11 cellular contexts compared by ENCODE assay signal in genomic region chr20:53786071-53786444, GRCh38.
DNase-seq lines count a peak whose midpoint lies in the region; ATAC-seq and TF ChIP-seq lines count a peak whose summit lies in the region.
"Had no signal": no experiment of that assay in that cellular context is flagged by ENCODE, and none has a peak within 500 bp of the region (broad histone marks: within the 10 kb centered on the region; RNA-seq: fewer than 3 reads in every experiment).

No MANE protein-coding gene starts in this region.

- DNase-seq in Caco-2, result peak; percentile 73 to 84
- no peak for DNase-seq in MM.1S
- DNase-seq in colonic mucosa, result no peak
- DNase-seq in osteocyte (ENCODE audit: extremely low spot score, unreplicated experiment), result no peak
- no peak for DNase-seq in DMS114 treated with DMSO at 0.1 percent for 48 hours (lab: John Stamatoyannopoulos, UW; ENCODE audit: unreplicated experiment)
- no peak for DNase-seq in NCI-H748 treated with DMSO at 0.1 percent for 48 hours (lab: John Stamatoyannopoulos, UW)
- DNase-seq: activated naive CD4-positive, alpha-beta T cell treated with Interleukin-2 at 50 U/mL for 16 hours; occipital lobe; Right ventricle myocardium superior had no signal

- H3K4me1 ChIP-seq in Caco-2 (peaks cover 69% of the 10 kb centered on the region), MM.1S (ENCODE audit: low read length) (peaks cover 20% of the 10 kb centered on the region), colonic mucosa (no peaks in the 10 kb centered on the region)

- peak overlapping the region; percentile 15; the same call in 1 of the 2 replicates for H3K27ac ChIP-seq in MM.1S (ENCODE audit: low read length)
- H3K27ac ChIP-seq in colonic mucosa, result peak overlapping the region; percentile 84

- no peaks in the 10 kb centered on the region for H3K36me3 ChIP-seq in Caco-2 (ENCODE audit: control insufficient read depth, insufficient read depth, low read length)
- no peaks in the 10 kb centered on the region for H3K36me3 ChIP-seq in MM.1S (replicated peaks; ENCODE audit: insufficient read depth, low read length)
- H3K36me3 ChIP-seq in colonic mucosa, result no peaks in the 10 kb centered on the region

- peak overlapping the region; percentile 59 for H3K27ac Mint-ChIP-seq in Caco-2 (ENCODE audit: unreplicated experiment)
- peak overlapping the region; percentile 86 for H3K27ac Mint-ChIP-seq in osteocyte (ENCODE audit: unreplicated experiment)

- H3K27me3 Mint-ChIP-seq in Caco-2 (ENCODE audit: insufficient read depth, unreplicated experiment) (no peaks in the 10 kb centered on the region), osteocyte (ENCODE audit: unreplicated experiment) (no peaks in the 10 kb centered on the region)

- ATAC-seq in GM18517 (IDR thresholded peaks at IDR 0.05; ENCODE audit: unreplicated experiment), result no peak
- no peak for ATAC-seq in HG02852 (IDR thresholded peaks at IDR 0.05; ENCODE audit: unreplicated experiment)

- H3K36me3 Mint-ChIP-seq in Caco-2 (ENCODE audit: insufficient read depth, unreplicated experiment) (peaks cover 19% of the 10 kb centered on the region), osteocyte (ENCODE audit: unreplicated experiment) (no peaks in the 10 kb centered on the region)

- BruUV-seq in Caco-2 (replicated peaks; lab: Mats Ljungman, UMichigan), result no TSS peak

- H3K27me3 ChIP-seq in Caco-2 (replicated peaks; ENCODE audit: control insufficient read depth, insufficient read depth, low read length) (no peaks in the 10 kb centered on the region), MM.1S (replicated peaks; ENCODE audit: insufficient read depth, low read length) (no peaks in the 10 kb centered on the region), colonic mucosa (no peaks in the 10 kb centered on the region)

- POLR2A ChIA-PET in Caco-2 (lab: Charles Lee), result interaction anchor here (0.6 to 2.3 kb wide), 8 partner anchors 14 to 201 kb away, joined by 3 to 15 read pairs (median 4); no protein-coding TSS in a partner anchor

- H3K9me2 ChIP-seq in MM.1S (replicated peaks; ENCODE audit: insufficient read depth, low read length), result no peaks in the 10 kb centered on the region

- peak overlapping the region; percentile 36; the same call in 1 of the 2 replicates for H3K4me2 ChIP-seq in MM.1S (ENCODE audit: low read depth, low read length)

- H3F3A ChIP-seq in MM.1S (ENCODE audit: insufficient read depth, low read length), result no peaks in the 10 kb centered on the region; the same call in 1 of the 2 replicates

- no peaks in the 10 kb centered on the region for H4K20me1 ChIP-seq in MM.1S (ENCODE audit: insufficient read depth, low read length)

- H3K9me3 Mint-ChIP-seq in Caco-2 (ENCODE audit: unreplicated experiment) (no peaks in the 10 kb centered on the region), osteocyte (ENCODE audit: unreplicated experiment) (peaks cover 3% of the 10 kb centered on the region)

- no peaks in the 10 kb centered on the region for H3K79me2 ChIP-seq in MM.1S (ENCODE audit: low read length)

- H3K9ac ChIP-seq in MM.1S (ENCODE audit: low read length) (no peak overlapping the region), colonic mucosa (ENCODE audit: low read depth in 2 of 2, low read length in 2 of 2) (peak overlapping the region in 1 of 2 donors; percentile 60)

- peaks cover 68% of the 10 kb centered on the region for H3K4me1 Mint-ChIP-seq in Caco-2 (ENCODE audit: low read depth, unreplicated experiment)
- H3K4me1 Mint-ChIP-seq in osteocyte (ENCODE audit: unreplicated experiment), result peaks cover 43% of the 10 kb centered on the region

- intact Hi-C loops in Caco-2 (cut with micrococcal nuclease; ENCODE audit: unreplicated experiment) (loop anchor here (1.0 to 5.0 kb wide), 10 partner anchors 15 to 207 kb away; partner anchors contain the start of gene ZNF217), colonic mucosa (cut with DNase I) (no loop called here)

- H3K4me3 ChIP-seq in Caco-2 (ENCODE audit: low read depth, low read length) (no peak overlapping the region), MM.1S (ENCODE audit: low read length) (no peak overlapping the region), colonic mucosa (no peak overlapping the region)

- peak overlapping the region; percentile 39 for H3K4me3 Mint-ChIP-seq in Caco-2 (ENCODE audit: unreplicated experiment)
- H3K4me3 Mint-ChIP-seq in osteocyte (ENCODE audit: unreplicated experiment), result no peak overlapping the region

- H2AFZ ChIP-seq in MM.1S (ENCODE audit: low read length), result peak overlapping the region; percentile 17

- H3K9me3 ChIP-seq in Caco-2, result no peaks in the 10 kb centered on the region
- H3K9me3 ChIP-seq in MM.1S (replicated peaks; ENCODE audit: insufficient read depth, low read length), result no peaks in the 10 kb centered on the region
- no peaks in the 10 kb centered on the region for H3K9me3 ChIP-seq in colonic mucosa

- TF ChIP-seq CTCF in Caco-2 (IDR thresholded peaks at IDR 0.05; ENCODE audit: insufficient read depth in 1 of 2, low read depth in 1 of 2, low read length in 1 of 2, severe bottlenecking in 1 of 2, unreplicated experiment in 1 of 2) (no peak), MM.1S (IDR thresholded peaks at IDR 0.05; ENCODE audit: low read length) (no peak), colonic mucosa (IDR thresholded peaks at IDR 0.05) (no peak), osteocyte (IDR thresholded peaks at IDR 0.05) (no peak)

- CTCF ChIA-PET in Caco-2 (lab: Charles Lee), result interaction anchor here (0.5 to 2.8 kb wide), 23 partner anchors 8 to 207 kb away, joined by 3 to 28 read pairs (median 4); partner anchors contain the start of gene ZNF217

Comparison
In these comparisons a context has a peak if more than half of its experiments do, and no peak if none do; other contexts are left out.
1. DNase-seq: peak in Caco-2 (2 of 2); none in MM.1S (single experiment), colonic mucosa (single experiment), osteocyte (single experiment), DMS114 treated with DMSO at 0.1 percent for 48 hours (single experiment) and NCI-H748 treated with DMSO at 0.1 percent for 48 hours (single experiment).